In genomic region chr18:77249583-77250500, GRCh38 we compare ENCODE assay signal across 9 cellular contexts. TPM values are rescaled to one million over a fixed set of nuclear protein-coding genes. Genes with fewer than 3 reads are reported as not detected.
A peak's percentile ranks its signal among the peaks of the same experiment; 100 is the strongest.
DNase-seq lines count a peak whose midpoint lies in the region; ATAC-seq and TF ChIP-seq lines count a peak whose summit lies in the region.
"Had no signal": no experiment of that assay in that cellular context is flagged by ENCODE, and none has a peak within 500 bp of the region (broad histone marks: within the 10 kb centered on the region; RNA-seq: fewer than 3 reads in every experiment).

GALR1 (plus strand) TSS chr18:77249848; CDS start chr18:77250549, 701 bp downstream.

- WGBS in HUES64 = under 1% methylated on average over 98 of the region's 98 CpGs

- H3K27ac ChIP-seq in HUES64 (ENCODE audit: low read depth, low read length) (no peak within 1 kb of the TSS), dorsolateral prefrontal cortex (no peak within 1 kb of the TSS)

- DNase-seq in AG10803 (ENCODE audit: low read depth) (no peak), dorsolateral prefrontal cortex (no peak), natural killer cell (no peak), HEK293T (ENCODE audit: extremely low spot score) (no peak)
- no peak for DNase-seq in stimulated activated naive CD4-positive, alpha-beta T cell (lab: John Stamatoyannopoulos, UW)
- DNase-seq: NCI-H187 treated with DMSO at 0.1 percent for 48 hours had no signal

- peaks cover 3 to 6% of the 10 kb centered on the region in 2 donors for H3K9me3 Mint-ChIP-seq in natural killer cell

- H3K4me3 Mint-ChIP-seq in natural killer cell = peak within 1 kb of the TSS; percentile 63

- H3K27me3 ChIP-seq in HUES64 (ENCODE audit: insufficient read depth, low read length) (peaks cover 69% of the 10 kb centered on the region), dorsolateral prefrontal cortex (peaks cover 0 to 70% (median 43%) of the 10 kb centered on the region in 45 donors)

- peaks cover 14% of the 10 kb centered on the region for H3K36me3 Mint-ChIP-seq in natural killer cell

- peaks cover 10% of the 10 kb centered on the region; the same call in 1 of the 2 replicates for H3K9me3 ChIP-seq in HUES64 (ENCODE audit: insufficient read depth, low read depth, low read length)

- H3K36me3 ChIP-seq in HUES64 (ENCODE audit: insufficient read depth, low read length) = no peaks in the 10 kb centered on the region

- H3K4me1 Mint-ChIP-seq in natural killer cell = peaks cover 13 to 16% of the 10 kb centered on the region in 2 donors

- no peak within 1 kb of the TSS for H3K27ac Mint-ChIP-seq in natural killer cell

- peak within 1 kb of the TSS; percentile 51 for H3K4me3 ChIP-seq in AG10803 (ENCODE audit: low read length)
- peak within 1 kb of the TSS; percentile 59 for H3K4me3 ChIP-seq in HUES64 (ENCODE audit: low read length)
- H3K4me3 ChIP-seq in dorsolateral prefrontal cortex = peak within 1 kb of the TSS; percentile 11 to 67 (median 46)

- H3K27me3 Mint-ChIP-seq in natural killer cell (ENCODE audit: low read depth in 2 of 2) = peaks cover 49 to 63% of the 10 kb centered on the region in 2 donors

- intact Hi-C loops in dorsolateral prefrontal cortex (cut with DNase I) (no loop called here), natural killer cell (cut with micrococcal nuclease) (no loop called here)

- POLR2A ChIA-PET in HEK293T (lab: Yijun Ruan, JAX) = no interaction called here

- H3K4me1 ChIP-seq in HUES64 (ENCODE audit: insufficient read depth, low read length) = peaks cover 16% of the 10 kb centered on the region; the same call in 1 of the 2 replicates

- ATAC-seq in natural killer cell (peak in 1 of 3 donors; percentile 37), GM21619 (IDR thresholded peaks at IDR 0.05; ENCODE audit: unreplicated experiment) (no peak), GM18511 (IDR thresholded peaks at IDR 0.05; ENCODE audit: unreplicated experiment) (no peak)

- CTCF ChIA-PET in HEK293T (lab: Yijun Ruan, JAX) = interaction anchor here (1.4 kb wide), 1 partner anchor 38 kb away, joined by 3 read pairs; no protein-coding TSS in a partner anchor

- peak within 1 kb of the TSS; percentile 7; the same call in 1 of the 2 replicates for H3K9ac ChIP-seq in HUES64 (ENCODE audit: low read depth, low read length)

- no peak for TF ChIP-seq CTCF in AG10803 (conservative IDR thresholded peaks at IDR 0.05; ENCODE audit: low read length)
- TF ChIP-seq CTCF in dorsolateral prefrontal cortex (IDR thresholded peaks at IDR 0.05 in 54 of 56, conservative IDR thresholded peaks at IDR 0.05 in 2 of 56; ENCODE audit: low read depth in 1 of 56, partially characterized antibody in 56 of 56) = no peak
- TF ChIP-seq CTCF in natural killer cell (IDR thresholded peaks at IDR 0.05) = no peak

TF ChIP-seq in HEK293T, 16 proteins besides CTCF, POLR2A, EP300 and RAD21:
- no peak for TF ChIP-seq FOXK2 (IDR thresholded peaks at IDR 0.05)
- no peak for TF ChIP-seq NFRKB (IDR thresholded peaks at IDR 0.05)
- TF ChIP-seq TARDBP (IDR thresholded peaks at IDR 0.05) = no peak
- no peak for TF ChIP-seq FOXA1 (IDR thresholded peaks at IDR 0.05)

RNA-seq across cellular contexts. Expression of gene GALR1, which starts in this region (rescaled TPM):
- 0.75 TPM for polyA plus RNA-seq in HUES64 (2013, experiment 1 of 2)
- under 0.01 TPM for polyA plus RNA-seq in HUES64 (2013, experiment 2 of 2)
- total RNA-seq in dorsolateral prefrontal cortex = 1 to 10 TPM in 99 of 120 experiments, under 1 TPM in 21; 0.29 to 6.3 (median 1.6) TPM
- total RNA-seq in natural killer cell = not detected
